In genomic region chr22:38864361-38865191, GRCh38 we compare ENCODE assay signal across 1 cellular context.
TF ChIP-seq lines count a peak whose summit lies in the region.

No MANE protein-coding gene starts in this region.

TF ChIP-seq in GM12878, 131 proteins besides CTCF, POLR2A, EP300 and RAD21:
- TF ChIP-seq ZBTB11 (CRISPR knock-in tag; IDR thresholded peaks at IDR 0.05) (no peak), SRF (IDR thresholded peaks at IDR 0.05; ENCODE audit: low read depth in 2 of 2, low read length in 2 of 2) (0 out of 4 replicates have a peak, but pooled peaks of 1 of the 2 experiments have one; percentile 34), POLR2AphosphoS5 (IDR thresholded peaks at IDR 0.05; ENCODE audit: low read length) (peak; percentile 63; the same call in 1 of the 2 replicates)
